In the genomic region with DNA sequence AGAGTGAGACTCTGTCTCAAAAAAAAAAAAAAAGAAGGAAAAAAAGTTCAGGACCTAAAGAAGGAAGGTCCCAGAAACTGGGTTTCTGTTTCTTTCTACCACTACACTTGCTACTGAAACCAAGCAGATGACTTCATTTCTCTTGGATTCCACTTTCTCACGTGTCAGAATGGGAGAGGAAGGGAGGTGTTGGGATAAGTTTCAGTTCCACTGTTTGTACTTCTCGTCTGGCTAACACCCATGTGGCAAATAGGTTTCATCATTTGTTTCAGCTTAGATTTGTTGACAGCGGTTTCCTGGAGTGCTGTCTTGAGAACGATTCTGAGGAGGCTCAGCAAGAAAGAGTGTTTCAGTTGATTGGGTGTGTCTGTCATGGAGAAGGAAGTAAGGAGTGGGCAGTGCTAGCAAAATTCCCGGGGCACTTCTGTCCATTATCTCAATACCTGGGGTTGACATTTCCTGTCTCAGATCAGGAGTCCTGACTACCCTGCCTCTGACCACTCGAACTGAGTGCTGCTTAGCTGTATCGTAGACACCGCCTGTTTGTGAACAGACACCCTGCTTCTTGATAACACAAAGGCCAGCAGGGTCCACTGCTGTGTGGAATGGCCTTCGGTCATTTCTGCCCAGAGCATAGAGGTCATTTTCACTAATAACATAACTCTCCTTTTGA, we compare ENCODE assay signal across 8 cellular contexts.
DNase-seq lines count a peak whose midpoint lies in the region; ATAC-seq, FAIRE-seq and TF ChIP-seq lines count a peak whose summit lies in the region.
"Not testable (repeated sequence)": the region's sequence is repeated elsewhere in the genome, so short reads cannot be mapped to it uniquely, and the experiment has no call there.

No MANE protein-coding gene starts in this region.

- not testable (repeated sequence) for H3K9ac ChIP-seq in PC-3 (ENCODE audit: low read length); K562 (ENCODE audit: insufficient read depth in 1 of 2, low read depth in 2 of 2, low read length in 2 of 2)

- H3F3A ChIP-seq in PC-3 (ENCODE audit: low read length, unreplicated experiment), result not testable (repeated sequence)

- in situ Hi-C loops in K562 (cut with MboI), result not testable (repeated sequence)

- ATAC-seq in PC-3, result not testable (repeated sequence)
- ATAC-seq in K562, result peak; percentile 93
- peak; percentile 91 for ATAC-seq in Right ventricle myocardium inferior
- ATAC-seq in right cardiac atrium, result peak; percentile 84 to 93
- ATAC-seq in lower lobe of right lung, result peak; percentile 94
- ATAC-seq in psoas muscle, result peak; percentile 52 to 79 (median 65)
- ATAC-seq in upper lobe of left lung (ENCODE audit: low FRiP score in 2 of 2), result peak; percentile 90 to 92

- H3K9me3 ChIP-seq in A673 (ENCODE audit: low read depth, low read length, poor library complexity, severe bottlenecking); PC-3 (ENCODE audit: low read length); K562 (replicated peaks; ENCODE audit: control insufficient read depth, insufficient read depth, low read depth, low read length); right cardiac atrium (ENCODE audit: control insufficient read depth, low read length); lower lobe of right lung; psoas muscle; upper lobe of left lung: not testable (repeated sequence)

- TF ChIP-seq CTCF in A673 (conservative IDR thresholded peaks at IDR 0.05; ENCODE audit: low read depth, low read length); PC-3 (conservative IDR thresholded peaks at IDR 0.05; ENCODE audit: low read depth, low read length); K562 (IDR thresholded peaks at IDR 0.05 in 2 of 3, conservative IDR thresholded peaks at IDR 0.05 in 1 of 3; ENCODE audit: insufficient read depth in 2 of 3, low read depth in 1 of 3, low read length in 3 of 3); lower lobe of right lung (IDR thresholded peaks at IDR 0.05); psoas muscle (IDR thresholded peaks at IDR 0.05); upper lobe of left lung (IDR thresholded peaks at IDR 0.05): not testable (repeated sequence)

- not testable (repeated sequence) for TF ChIP-seq POLR2A in K562 (conservative IDR thresholded peaks at IDR 0.05); upper lobe of left lung (IDR thresholded peaks at IDR 0.05)

- H3K79me2 ChIP-seq in PC-3 (ENCODE audit: low read length); K562 (ENCODE audit: control insufficient read depth, insufficient read depth, low read length): not testable (repeated sequence)

- DNase-seq in A673 (ENCODE audit: low spot score); PC-3; K562 (ENCODE audit: extremely low read depth in 1 of 4, low spot score in 3 of 4); Right ventricle myocardium inferior (ENCODE audit: missing footprints); right cardiac atrium; lower lobe of right lung; psoas muscle: not testable (repeated sequence)
- peak in 1 of 2 donors; percentile 20 for DNase-seq in upper lobe of left lung

- not testable (repeated sequence) for H4K20me1 ChIP-seq in PC-3 (ENCODE audit: low read length); K562 (replicated peaks; ENCODE audit: control insufficient read depth, insufficient read depth, low read length)

- CTCF ChIA-PET in A673 (lab: Charles Lee); PC-3 (lab: Charles Lee); K562 (lab: Yijun Ruan, JAX; ENCODE audit: low intra/inter-chr PET ratio): not testable (repeated sequence)

- POLR2A ChIA-PET in A673 (lab: Charles Lee; ENCODE audit: low non-redundant PET); PC-3 (lab: Charles Lee; ENCODE audit: unreplicated experiment); K562 (lab: Yijun Ruan, JAX): not testable (repeated sequence)

- WGBS in K562 (ENCODE audit: insufficient coverage, low coverage, missing lambda C conversion rate), result 9% methylated on average over 4 of the region's 9 CpGs
- 64% methylated on average over 4 of the region's 9 CpGs for WGBS in right cardiac atrium
- WGBS in psoas muscle, 3 donors, result 83 to 92% (median 87%) methylated on average over 3 to 4 of the region's 9 CpGs
- 60% methylated on average over 2 of the region's 9 CpGs; no CpG with 5 or more reads in 1 of the 2 donors for WGBS in upper lobe of left lung, 2 donors

- H2AFZ ChIP-seq in PC-3 (ENCODE audit: low read length); K562 (ENCODE audit: low read depth, low read length): not testable (repeated sequence)

- H3K9me1 ChIP-seq in K562 (ENCODE audit: control insufficient read depth, insufficient read depth, low read length), result not testable (repeated sequence)

- not testable (repeated sequence) for H3K36me3 ChIP-seq in A673 (ENCODE audit: insufficient read depth, low read length, poor library complexity, severe bottlenecking); PC-3 (ENCODE audit: low read depth, low read length); K562 (ENCODE audit: control insufficient read depth, insufficient read depth, low read length); lower lobe of right lung; upper lobe of left lung
- H3K36me3 ChIP-seq in psoas muscle (ENCODE audit: insufficient read depth in 1 of 2, low read depth in 1 of 2), result peaks cover 0 to 13% of the 10 kb centered on the region in 2 donors

- not testable (repeated sequence) for TF ChIP-seq RAD21 in K562 (CRISPR knock-in tag; conservative IDR thresholded peaks at IDR 0.05 in 1 of 2, IDR thresholded peaks at IDR 0.05 in 1 of 2)

- BruUV-seq in A673 (replicated peaks; lab: Mats Ljungman, UMichigan), result TSS peak; percentile 27
- TSS peak; percentile 28 for BruUV-seq in PC-3 (replicated peaks; lab: Mats Ljungman, UMichigan)
- TSS peak; percentile 27 for BruUV-seq in K562 (replicated peaks; lab: Mats Ljungman, UMichigan)

- FAIRE-seq in K562 (lab: Jason Lieb, UNC), result not testable (repeated sequence)

- H3K27ac ChIP-seq in A673 (ENCODE audit: low read depth, low read length, poor library complexity, severe bottlenecking); PC-3 (ENCODE audit: low read length); K562 (ENCODE audit: extremely low read depth, low read depth, low read length); right cardiac atrium (ENCODE audit: low read length); lower lobe of right lung; psoas muscle; upper lobe of left lung: not testable (repeated sequence)

- intact Hi-C loops in A673 (cut with micrococcal nuclease; ENCODE audit: unreplicated experiment); PC-3 (cut with micrococcal nuclease); K562 (cut with micrococcal nuclease); Right ventricle myocardium inferior (cut with DNase I); right cardiac atrium (cut with DNase I); lower lobe of right lung (cut with DNase I); psoas muscle (cut with DNase I): not testable (repeated sequence)

- H3K4me1 ChIP-seq in A673 (ENCODE audit: insufficient read depth, low read length, poor library complexity, severe bottlenecking); PC-3 (ENCODE audit: insufficient read depth, low read length); K562 (replicated peaks in 1 of 2; ENCODE audit: control insufficient read depth in 2 of 2, insufficient read depth in 2 of 2, low read length in 2 of 2); right cardiac atrium (ENCODE audit: control insufficient read depth, insufficient read depth, low read length); lower lobe of right lung; psoas muscle; upper lobe of left lung: not testable (repeated sequence)

- not testable (repeated sequence) for TF ChIP-seq EP300 in K562 (IDR thresholded peaks at IDR 0.05; ENCODE audit: low read length); upper lobe of left lung (IDR thresholded peaks at IDR 0.05)

- not testable (repeated sequence) for H3K4me2 ChIP-seq in PC-3 (ENCODE audit: low read length); K562 (ENCODE audit: insufficient read depth, low read length)

- H3K4me3 ChIP-seq in A673 (ENCODE audit: low read depth, low read length, poor library complexity, severe bottlenecking); PC-3 (ENCODE audit: low read length); K562; right cardiac atrium (ENCODE audit: low read length); lower lobe of right lung; psoas muscle; upper lobe of left lung: not testable (repeated sequence)

- H3K27me3 ChIP-seq in A673 (replicated peaks; ENCODE audit: insufficient read depth, low read depth, low read length, poor library complexity); PC-3 (ENCODE audit: low read length); K562 (ENCODE audit: control insufficient read depth in 2 of 2, insufficient read depth in 2 of 2, low read length in 2 of 2); right cardiac atrium (ENCODE audit: control insufficient read depth, insufficient read depth); lower lobe of right lung (ENCODE audit: low read depth); psoas muscle (ENCODE audit: insufficient read depth in 3 of 3, low read length in 2 of 3); upper lobe of left lung: not testable (repeated sequence)

- not testable (repeated sequence) for H3K9me2 ChIP-seq in PC-3 (replicated peaks; ENCODE audit: low read length)

TF ChIP-seq in K562, 482 proteins besides CTCF, POLR2A, EP300 and RAD21 (continues in another document):
- TF ChIP-seq ARID1B (IDR thresholded peaks at IDR 0.05), result peak; percentile 54; the same call in 1 of the 2 replicates
